Comparison of ENCODE assay signal across 25 cellular contexts in genomic region chr9:79661279-79661678, GRCh38.
A peak's percentile ranks its signal among the peaks of the same experiment; 100 is the strongest.
DNase-seq lines count a peak whose midpoint lies in the region; TF ChIP-seq lines count a peak whose summit lies in the region.
"Had no signal": no experiment of that assay in that cellular context is flagged by ENCODE, and none has a peak within 500 bp of the region (broad histone marks: within the 10 kb centered on the region; RNA-seq: fewer than 3 reads in every experiment).

No MANE protein-coding gene starts in this region.

- TF ChIP-seq CTCF in endodermal cell (conservative IDR thresholded peaks at IDR 0.05), result no peak
- no peak for TF ChIP-seq CTCF in osteocyte (IDR thresholded peaks at IDR 0.05)

- WGBS in endodermal cell (ENCODE audit: insufficient coverage in 1 of 2, insufficient read length in 1 of 2), 2 experiments, result 66 to 90% methylated on average over 2 of the region's 2 CpGs

- DNase-seq in NCI-H2227 (lab: John Stamatoyannopoulos, UW; ENCODE audit: unreplicated experiment) (peak; percentile 33), NCI-H2227 treated with DMSO at 0.1 percent for 48 hours (lab: John Stamatoyannopoulos, UW) (no peak), NCI-H69 (lab: John Stamatoyannopoulos, UW) (peak; percentile 74), endodermal cell (no peak), osteocyte (ENCODE audit: extremely low spot score, unreplicated experiment) (no peak), iPS-NIHi11 (ENCODE audit: low spot score) (no peak)
- no peak for DNase-seq in activated effector memory CD4-positive, alpha-beta T cell treated with anti-CD3 and anti-CD28 coated beads, Interleukin-2, amount 50 U/mL, for 16 hours
- DNase-seq in activated naive CD4-positive, alpha-beta T cell treated with Interleukin-2 at 50 U/mL for 16 hours, result no peak
- DNase-seq: activated CD8-positive, alpha-beta T cell treated with anti-CD3 and anti-CD28 coated beads, Interleukin-2, amount 10 ng/mL, durations not matched to agents 7 days and 5 days; activated naive CD8-positive, alpha-beta T cell treated with anti-CD3 and anti-CD28 coated beads, Interleukin-2, amount 10 ng/mL, durations not matched to agents 7 days and 5 days; AML-193; DMS53; GDM1; H7; KBM-7; left ventricle myocardium inferior; mesendoderm; naive B cell; occipital lobe; stimulated activated naive CD8-positive, alpha-beta T cell treated with anti-CD3 and anti-CD28 coated beads, Interleukin-15, Interleukin-2, amounts not matched to agents 100 U/mL and 50 U/mL, for 24 hours; T-cell; uterus had no signal

- H3K27ac ChIP-seq in endodermal cell (ENCODE audit: low read depth, low read length), result peak overlapping the region; percentile 92
- H3K27ac ChIP-seq: gastroesophageal sphincter, hepatocyte, thoracic aorta had no signal

- H3K27ac Mint-ChIP-seq in endodermal cell (no peak overlapping the region), osteocyte (ENCODE audit: unreplicated experiment) (peak overlapping the region; percentile 43)
- H3K27ac Mint-ChIP-seq: activated CD8-positive, alpha-beta T cell treated with anti-CD3 and anti-CD28 coated beads, Interleukin-2, amount 10 ng/mL, durations not matched to agents 7 days and 5 days; activated naive CD8-positive, alpha-beta T cell treated with anti-CD3 and anti-CD28 coated beads, Interleukin-2, amount 10 ng/mL, durations not matched to agents 7 days and 5 days had no signal

- H3K36me3 Mint-ChIP-seq in endodermal cell (ENCODE audit: low read depth) (no peaks in the 10 kb centered on the region), osteocyte (ENCODE audit: unreplicated experiment) (peaks cover 21% of the 10 kb centered on the region)

- H3K36me3 ChIP-seq in endodermal cell (ENCODE audit: control insufficient read depth, insufficient read depth, low read length), result no peaks in the 10 kb centered on the region
- H3K36me3 ChIP-seq: left ventricle myocardium inferior, thoracic aorta, uterus had no signal

- H3K9me3 Mint-ChIP-seq in endodermal cell (no peaks in the 10 kb centered on the region), osteocyte (ENCODE audit: unreplicated experiment) (no peaks in the 10 kb centered on the region)
- H3K9me3 Mint-ChIP-seq: activated naive CD8-positive, alpha-beta T cell treated with anti-CD3 and anti-CD28 coated beads, Interleukin-2, amount 10 ng/mL, durations not matched to agents 7 days and 5 days; naive B cell; T-cell had no signal

- no peaks in the 10 kb centered on the region for H3K27me3 Mint-ChIP-seq in endodermal cell (ENCODE audit: insufficient read depth)
- H3K27me3 Mint-ChIP-seq in osteocyte (ENCODE audit: unreplicated experiment), result no peaks in the 10 kb centered on the region
- H3K27me3 Mint-ChIP-seq: activated naive CD8-positive, alpha-beta T cell treated with anti-CD3 and anti-CD28 coated beads, Interleukin-2, amount 10 ng/mL, durations not matched to agents 7 days and 5 days; naive B cell; T-cell had no signal

- H3K4me3 Mint-ChIP-seq in endodermal cell (no peak overlapping the region), osteocyte (ENCODE audit: unreplicated experiment) (no peak overlapping the region)
- H3K4me3 Mint-ChIP-seq: activated CD8-positive, alpha-beta T cell treated with anti-CD3 and anti-CD28 coated beads, Interleukin-2, amount 10 ng/mL, durations not matched to agents 7 days and 5 days; activated naive CD8-positive, alpha-beta T cell treated with anti-CD3 and anti-CD28 coated beads, Interleukin-2, amount 10 ng/mL, durations not matched to agents 7 days and 5 days; T-cell had no signal

- H3K9ac ChIP-seq in endodermal cell (ENCODE audit: extremely low read depth, low read length, poor library complexity, severe bottlenecking), result no peak overlapping the region

- H3K27me3 ChIP-seq in endodermal cell (ENCODE audit: control insufficient read depth, insufficient read depth, low read length, poor library complexity, severe bottlenecking), result no peaks in the 10 kb centered on the region
- H3K27me3 ChIP-seq: gastroesophageal sphincter, hepatocyte, uterus had no signal

- H3K4me1 ChIP-seq in endodermal cell (ENCODE audit: control insufficient read depth, insufficient read depth, low read length), result no peaks in the 10 kb centered on the region

- no peak overlapping the region for H3K4me3 ChIP-seq in endodermal cell (ENCODE audit: low read length)
- H3K4me3 ChIP-seq: gastroesophageal sphincter, hepatocyte, left ventricle myocardium inferior, thoracic aorta, uterus had no signal

- no peaks in the 10 kb centered on the region for H3K9me3 ChIP-seq in endodermal cell (ENCODE audit: control insufficient read depth, low read length)
- H3K9me3 ChIP-seq: gastroesophageal sphincter, left ventricle myocardium inferior, thoracic aorta, uterus had no signal

- H3K4me1 Mint-ChIP-seq in endodermal cell (peaks cover 44% of the 10 kb centered on the region), osteocyte (ENCODE audit: unreplicated experiment) (peaks cover 67% of the 10 kb centered on the region)

Comparison
In these comparisons a context has a peak if more than half of its experiments do, and no peak if none do; other contexts are left out.
1. DNase-seq: peak in NCI-H2227 (single experiment) and NCI-H69 (single experiment); none in NCI-H2227 treated with DMSO at 0.1 percent for 48 hours (single experiment), endodermal cell (single experiment), osteocyte (single experiment), activated effector memory CD4-positive, alpha-beta T cell treated with anti-CD3 and anti-CD28 coated beads, Interleukin-2, amount 50 U/mL, for 16 hours (single experiment), iPS-NIHi11 (single experiment) and activated naive CD4-positive, alpha-beta T cell treated with Interleukin-2 at 50 U/mL for 16 hours (single experiment).